In genomic region chr20:46979603-46980241, GRCh38 we compare ENCODE assay signal across 14 cellular contexts.
DNase-seq lines count a peak whose midpoint lies in the region; ATAC-seq, FAIRE-seq and TF ChIP-seq lines count a peak whose summit lies in the region.
"Had no signal": no experiment of that assay in that cellular context is flagged by ENCODE, and none has a peak within 500 bp of the region (broad histone marks: within the 10 kb centered on the region; RNA-seq: fewer than 3 reads in every experiment).

No MANE protein-coding gene starts in this region.

- peaks cover 10% of the 10 kb centered on the region for H3K9me3 Mint-ChIP-seq in GM23338
- peaks cover 9% of the 10 kb centered on the region for H3K9me3 Mint-ChIP-seq in activated T-helper 17 cell treated with anti-CD3 and anti-CD28 coated beads, Interleukin-2, amount 50 U/mL, for 72 hours

- H3K27ac Mint-ChIP-seq in GM23338, result peak overlapping the region; percentile 68; the same call in 1 of the 2 replicates
- peak overlapping the region; percentile 85 for H3K27ac Mint-ChIP-seq in activated T-helper 17 cell treated with anti-CD3 and anti-CD28 coated beads, Interleukin-2, amount 50 U/mL, for 72 hours
- H3K27ac Mint-ChIP-seq: activated T-cell treated with anti-CD3 and anti-CD28 coated beads, Interleukin-2, amount 50 U/mL, for 72 hours; CD4-positive, alpha-beta T cell; naive B cell had no signal

- 75 to 100% methylated on average over 3 to 7 of the region's 8 CpGs for WGBS in mesodermal cell (ENCODE audit: insufficient coverage in 2 of 2), 2 experiments

- H3F3A ChIP-seq in GM23338 (replicated peaks; ENCODE audit: low read depth), result no peaks in the 10 kb centered on the region

- H4K20me1 ChIP-seq in DND-41 (ENCODE audit: insufficient read depth, low read length) (peaks cover 8% of the 10 kb centered on the region; the same call in 1 of the 2 replicates), GM23338 (replicated peaks; ENCODE audit: insufficient read depth) (no peaks in the 10 kb centered on the region)

- H3K4me1 ChIP-seq in DND-41 (ENCODE audit: insufficient read depth, low read length) (peaks cover 17% of the 10 kb centered on the region), GM23338 (ENCODE audit: insufficient read depth) (peaks cover 8% of the 10 kb centered on the region), mesodermal cell (ENCODE audit: control insufficient read depth, insufficient read depth, low read length, poor library complexity, severe bottlenecking) (no peaks in the 10 kb centered on the region)
- H3K4me1 ChIP-seq: gastroesophageal sphincter had no signal

- TF ChIP-seq POLR2A in GM12891 (IDR thresholded peaks at IDR 0.05; ENCODE audit: low read depth, low read length), result no peak

- H3K36me3 ChIP-seq in DND-41 (ENCODE audit: insufficient read depth, low read length) (no peaks in the 10 kb centered on the region), GM23338 (ENCODE audit: insufficient read depth) (no peaks in the 10 kb centered on the region), mesodermal cell (ENCODE audit: control insufficient read depth, insufficient read depth, low read length) (no peaks in the 10 kb centered on the region)
- H3K36me3 ChIP-seq: gastroesophageal sphincter had no signal

- H3K9me3 ChIP-seq in DND-41 (ENCODE audit: insufficient read depth, low read length, severe bottlenecking) (peaks cover 7% of the 10 kb centered on the region), mesodermal cell (ENCODE audit: control insufficient read depth, low read length) (no peaks in the 10 kb centered on the region)

- H3K27ac ChIP-seq in DND-41 (ENCODE audit: low read length) (no peak overlapping the region), GM23338 (ENCODE audit: low read depth) (no peak overlapping the region), mesodermal cell (ENCODE audit: low read depth, low read length, severe bottlenecking) (peak overlapping the region; percentile 39)
- H3K27ac ChIP-seq: gastroesophageal sphincter, VCaP had no signal

- ATAC-seq in DND-41 (ENCODE audit: insufficient read depth, low read depth), result peak; percentile 96
- ATAC-seq in GM23338, result peak; percentile 61
- peak; percentile 89 for ATAC-seq in activated T-helper 17 cell treated with anti-CD3 and anti-CD28 coated beads, Interleukin-2, amount 50 U/mL, for 72 hours (replicated peaks)
- no peak for ATAC-seq in GM19328 (IDR thresholded peaks at IDR 0.05; ENCODE audit: unreplicated experiment)
- no peak for ATAC-seq in HG03457 (IDR thresholded peaks at IDR 0.05; ENCODE audit: unreplicated experiment)
- ATAC-seq: gastroesophageal sphincter had no signal

- H2AFZ ChIP-seq in DND-41 (ENCODE audit: low read depth, low read length) (no peak overlapping the region), GM23338 (peak overlapping the region; percentile 82)

- TF ChIP-seq CTCF in DND-41 (IDR thresholded peaks at IDR 0.05; ENCODE audit: borderline replicate concordance, extremely low read depth, low read length, poor library complexity, severe bottlenecking), result no peak
- no peak for TF ChIP-seq CTCF in GM23338 (conservative IDR thresholded peaks at IDR 0.05; ENCODE audit: low read depth in 2 of 2)

- DNase-seq in DND-41 (peak; percentile 66), GM23338 (ENCODE audit: low spot score) (no peak), GM12891 (ENCODE audit: insufficient read length, low spot score) (no peak)
- DNase-seq: activated T-cell treated with anti-CD3 and anti-CD28 coated beads, Interleukin-2, amount 50 U/mL, for 72 hours; CD4-positive, alpha-beta T cell; naive B cell had no signal

- H3K9me2 ChIP-seq in GM23338 (ENCODE audit: insufficient read depth), result no peaks in the 10 kb centered on the region

- H3K27me3 Mint-ChIP-seq in GM23338 (ENCODE audit: insufficient read depth, low read depth, poor library complexity), result peaks cover 10% of the 10 kb centered on the region
- peaks cover 23% of the 10 kb centered on the region for H3K27me3 Mint-ChIP-seq in activated T-helper 17 cell treated with anti-CD3 and anti-CD28 coated beads, Interleukin-2, amount 50 U/mL, for 72 hours

- no peak for FAIRE-seq in GM12891 (lab: Jason Lieb, UNC)
- FAIRE-seq: G401.6, H54 had no signal

- H3K79me2 ChIP-seq in DND-41 (ENCODE audit: insufficient read depth, low read length), result no peaks in the 10 kb centered on the region
- H3K79me2 ChIP-seq in GM23338 (replicated peaks; ENCODE audit: insufficient read depth), result no peaks in the 10 kb centered on the region

- no peaks in the 10 kb centered on the region; the same call in 1 of the 3 replicates for H3K36me3 Mint-ChIP-seq in GM23338 (ENCODE audit: low read depth)
- no peaks in the 10 kb centered on the region for H3K36me3 Mint-ChIP-seq in activated T-helper 17 cell treated with anti-CD3 and anti-CD28 coated beads, Interleukin-2, amount 50 U/mL, for 72 hours (ENCODE audit: low read depth)

- peaks cover 13% of the 10 kb centered on the region for H3K4me1 Mint-ChIP-seq in GM23338
- H3K4me1 Mint-ChIP-seq in activated T-helper 17 cell treated with anti-CD3 and anti-CD28 coated beads, Interleukin-2, amount 50 U/mL, for 72 hours, result peaks cover 9% of the 10 kb centered on the region
- H3K4me1 Mint-ChIP-seq: naive B cell had no signal

- H3K4me3 Mint-ChIP-seq in GM23338, result no peak overlapping the region
- peak overlapping the region; percentile 46 for H3K4me3 Mint-ChIP-seq in activated T-helper 17 cell treated with anti-CD3 and anti-CD28 coated beads, Interleukin-2, amount 50 U/mL, for 72 hours
- H3K4me3 Mint-ChIP-seq: CD4-positive, alpha-beta T cell; naive B cell had no signal

- no peak overlapping the region for H3K9ac ChIP-seq in DND-41 (ENCODE audit: low read depth, low read length)

- H3K4me3 ChIP-seq in DND-41 (ENCODE audit: low read depth in 1 of 2, low read length in 2 of 2), result no peak overlapping the region
- no peak overlapping the region for H3K4me3 ChIP-seq in GM23338
- H3K4me3 ChIP-seq in mesodermal cell (ENCODE audit: extremely low read depth, insufficient read depth, low read length, poor library complexity, severe bottlenecking), result no peak overlapping the region
- H3K4me3 ChIP-seq: gastroesophageal sphincter had no signal

- H3K4me2 ChIP-seq in DND-41 (ENCODE audit: insufficient read depth, low read length) (peak overlapping the region; percentile 15; the same call in 1 of the 2 replicates), GM23338 (no peak overlapping the region)

- H3K27me3 ChIP-seq in DND-41 (ENCODE audit: insufficient read depth, low read length, poor library complexity) (peaks cover 18% of the 10 kb centered on the region), GM23338 (ENCODE audit: insufficient read depth) (no peaks in the 10 kb centered on the region)

TF ChIP-seq in GM23338, 12 proteins besides CTCF, POLR2A, EP300 and RAD21:
- TF ChIP-seq NANOG (IDR thresholded peaks at IDR 0.05; ENCODE audit: borderline replicate concordance) (no peak), REST (IDR thresholded peaks at IDR 0.05; ENCODE audit: unreplicated experiment) (no peak), ZNF331 (CRISPR knock-in tag; IDR thresholded peaks at IDR 0.05; ENCODE audit: low read depth) (no peak)

TF ChIP-seq in GM12891, 5 proteins besides CTCF, POLR2A, EP300 and RAD21:
- no peak for TF ChIP-seq TAF1 (IDR thresholded peaks at IDR 0.05; ENCODE audit: low read depth, low read length)
- no peak for TF ChIP-seq SPI1 (IDR thresholded peaks at IDR 0.05; ENCODE audit: low read depth, low read length)
- TF ChIP-seq POU2F2 (IDR thresholded peaks at IDR 0.05; ENCODE audit: low read depth, low read length), result no peak
- TF ChIP-seq PAX5 (IDR thresholded peaks at IDR 0.05; ENCODE audit: insufficient read depth, low read length, severe bottlenecking), result no peak
- TF ChIP-seq POLR2AphosphoS5 (IDR thresholded peaks at IDR 0.05; ENCODE audit: low read depth, low read length), result no peak

Comparison
In these comparisons a context has a peak if more than half of its experiments do, and no peak if none do; other contexts are left out.
1. ATAC-seq: peak in DND-41 (single experiment), GM23338 (single experiment) and activated T-helper 17 cell treated with anti-CD3 and anti-CD28 coated beads, Interleukin-2, amount 50 U/mL, for 72 hours (single experiment); none in GM19328 (single experiment) and HG03457 (single experiment).